In the genomic region with DNA sequence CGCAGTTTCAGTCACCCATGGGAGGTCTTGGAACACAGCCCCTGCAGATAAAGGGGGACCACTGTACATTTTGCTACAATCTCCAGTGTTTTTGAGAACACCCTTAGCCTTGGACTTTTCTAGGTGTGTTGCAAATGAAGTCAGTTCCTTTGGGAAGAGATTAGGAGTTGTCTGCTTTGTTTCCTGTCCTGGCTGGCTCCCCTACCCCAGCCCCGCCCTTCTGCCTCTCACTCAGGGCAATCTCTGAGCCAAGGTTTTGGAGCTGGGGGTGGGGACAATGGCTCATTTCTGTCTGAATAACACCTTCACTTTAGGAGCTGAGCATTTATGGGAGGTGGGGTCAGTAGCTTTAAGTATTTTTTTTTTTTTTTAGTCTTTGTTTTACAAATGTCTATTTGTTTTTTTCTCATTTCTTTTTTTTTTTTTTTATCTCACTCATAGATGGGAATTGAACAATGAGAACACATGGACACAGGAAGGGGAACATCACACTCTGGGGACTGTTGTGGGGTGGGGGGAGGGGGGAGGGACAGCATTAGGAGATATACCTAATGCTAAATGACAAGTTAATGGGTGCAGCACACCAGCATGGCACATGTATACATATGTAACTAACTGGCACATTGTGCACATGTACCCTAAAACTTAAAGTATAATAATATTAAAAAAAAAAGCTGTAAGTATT, we compare ENCODE assay signal across 8 cellular contexts. TPM values are rescaled to one million over a fixed set of nuclear protein-coding genes. Genes with fewer than 3 reads are reported as not detected.
DNase-seq lines count a peak whose midpoint lies in the region; ATAC-seq, FAIRE-seq and TF ChIP-seq lines count a peak whose summit lies in the region.
"Not testable (repeated sequence)": the region's sequence is repeated elsewhere in the genome, so short reads cannot be mapped to it uniquely, and the experiment has no call there.

No MANE protein-coding gene starts in this region.

- H3K4me3 ChIP-seq in NT2/D1 (ENCODE audit: insufficient read length, low read depth); lower lobe of right lung; small intestine (ENCODE audit: low read depth in 1 of 2, low read length in 2 of 2): not testable (repeated sequence)

- H3K4me1 ChIP-seq in NT2/D1 (ENCODE audit: insufficient read depth, insufficient read length); small intestine (ENCODE audit: control insufficient read depth in 2 of 2, insufficient read depth in 1 of 2, low read depth in 1 of 2, low read length in 1 of 2): not testable (repeated sequence)
- peaks cover 19% of the 10 kb centered on the region for H3K4me1 ChIP-seq in lower lobe of right lung

- FAIRE-seq in small intestine (lab: Jason Lieb, UNC) = not testable (repeated sequence)

- not testable (repeated sequence) for H3K9me3 ChIP-seq in NT2/D1 (ENCODE audit: insufficient read depth, low read length); lower lobe of right lung; small intestine (ENCODE audit: control insufficient read depth, low read depth)

- peak; percentile 63 for ATAC-seq in esophagus mucosa
- peak; percentile 96 for ATAC-seq in left ventricle myocardium superior
- ATAC-seq in lower lobe of right lung = peak; percentile 67 to 73

- peak overlapping the region; percentile 32 for H3K27ac ChIP-seq in lower lobe of right lung
- H3K27ac ChIP-seq in small intestine (ENCODE audit: low read depth in 1 of 2, low read length in 1 of 2) = not testable (repeated sequence)

- peak; percentile 69 for DNase-seq in D341Med (ENCODE audit: low spot score)
- DNase-seq in HT1080 (ENCODE audit: low read depth) = peak; percentile 48
- peak; percentile 22 for DNase-seq in NT2/D1 (ENCODE audit: low read depth, low spot score)
- peak; percentile 22 for DNase-seq in astrocyte of the hippocampus (ENCODE audit: low read depth, low spot score)
- peak; percentile 64 for DNase-seq in left ventricle myocardium superior
- not testable (repeated sequence) for DNase-seq in lower lobe of right lung
- DNase-seq in small intestine = peak; percentile 60

- not testable (repeated sequence) for H3K9ac ChIP-seq in NT2/D1 (ENCODE audit: insufficient read length, low read depth)

- H3K36me3 ChIP-seq in NT2/D1 (ENCODE audit: insufficient read depth, insufficient read length, low read length) (peaks cover 14% of the 10 kb centered on the region), lower lobe of right lung (peaks cover 68% of the 10 kb centered on the region)
- H3K36me3 ChIP-seq in small intestine (ENCODE audit: control insufficient read depth in 2 of 2, insufficient read depth in 2 of 2, low read length in 2 of 2) = not testable (repeated sequence)

- intact Hi-C loops in left ventricle myocardium superior (cut with micrococcal nuclease); lower lobe of right lung (cut with DNase I): not testable (repeated sequence)

- WGBS in small intestine, 3 donors = 67 to 83% (median 75%) methylated on average over 2 of the region's 2 CpGs

- TF ChIP-seq CTCF in lower lobe of right lung (IDR thresholded peaks at IDR 0.05) = not testable (repeated sequence)

- H3K27me3 ChIP-seq in NT2/D1 (ENCODE audit: insufficient read depth, insufficient read length); lower lobe of right lung (ENCODE audit: low read depth); small intestine (ENCODE audit: control insufficient read depth in 2 of 2, insufficient read depth in 2 of 2, low read length in 2 of 2): not testable (repeated sequence)

RNA-seq across cellular contexts. Expression of a gene that starts 15.2 kb away (rescaled TPM):
- total RNA-seq in HT1080 (2014; rRNA removed; shearing (Covaris generic)) = 32.7 and 47.5 TPM in 2 replicates
- 31.7 and 33.0 TPM in 2 replicates for polyA plus RNA-seq in HT1080 (2015; cell fraction: cytosol; rRNA removed)
- 10.6 and 11.4 TPM in 2 replicates for polyA plus RNA-seq in HT1080 (2015; cell fraction: nucleus; rRNA removed)
- 51.0 TPM for total RNA-seq in esophagus mucosa
- 51.3 TPM for total RNA-seq in left ventricle myocardium superior
- 104 TPM for total RNA-seq in lower lobe of right lung
- 100 to 1,000 TPM in 1 of 3 donors, 10 to 100 TPM in 2; 47.7 to 111 (median 82.4) TPM for polyA plus RNA-seq in small intestine
